9 cellular contexts compared by ENCODE assay signal in the genomic region with DNA sequence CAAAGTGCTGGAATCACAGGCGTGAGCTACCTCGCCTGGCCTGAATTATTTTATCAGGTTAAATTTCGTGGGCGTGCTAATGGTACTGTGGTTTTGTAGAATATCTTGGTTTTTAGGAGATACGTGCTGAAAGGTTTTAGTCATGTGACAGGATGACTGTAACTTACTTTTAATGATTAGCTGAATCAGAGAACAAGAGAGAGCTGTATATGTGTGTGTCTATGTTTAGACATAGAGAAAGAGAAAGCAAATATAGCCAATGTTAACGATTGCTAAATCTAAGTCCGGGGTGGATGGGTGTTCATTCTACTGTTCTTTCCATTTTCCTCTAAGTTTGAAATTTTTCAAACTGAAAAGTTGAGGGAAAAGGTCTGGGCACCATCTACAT. TPM values are rescaled to one million over a fixed set of nuclear protein-coding genes. Genes with fewer than 3 reads are reported as not detected.
DNase-seq lines count a peak whose midpoint lies in the region; ATAC-seq and TF ChIP-seq lines count a peak whose summit lies in the region.
"Had no signal": no experiment of that assay in that cellular context is flagged by ENCODE, and none has a peak within 500 bp of the region (broad histone marks: within the 10 kb centered on the region; RNA-seq: fewer than 3 reads in every experiment).

No MANE protein-coding gene starts in this region.

- peaks cover 29 to 35% of the 10 kb centered on the region in 2 experiments for H3K36me3 ChIP-seq in SK-N-SH (replicated peaks in 1 of 2; ENCODE audit: control insufficient read depth in 1 of 2, insufficient read depth in 2 of 2, low read length in 1 of 2)
- peaks cover 6 to 80% (median 67%) of the 10 kb centered on the region in 5 donors for H3K36me3 ChIP-seq in subcutaneous abdominal adipose tissue (ENCODE audit: control insufficient read depth in 5 of 5, insufficient read depth in 5 of 5, low read length in 5 of 5)
- H3K36me3 ChIP-seq in WERI-Rb-1 = peaks cover 55% of the 10 kb centered on the region

- H2BK15ac ChIP-seq in H9 (ENCODE audit: low read depth, low read length) = no peak overlapping the region

- no peaks in the 10 kb centered on the region for H3K9me2 ChIP-seq in SK-N-SH

- no peak overlapping the region for H2BK12ac ChIP-seq in H9 (ENCODE audit: insufficient read length, low read depth, low read length)

- no peak overlapping the region for H2AFZ ChIP-seq in SK-N-SH (ENCODE audit: low read depth)
- no peak overlapping the region for H2AFZ ChIP-seq in H9 (ENCODE audit: low read length)

- H4K20me1 ChIP-seq in SK-N-SH (ENCODE audit: insufficient read depth) (no peaks in the 10 kb centered on the region), H9 (ENCODE audit: control insufficient read depth, insufficient read depth, insufficient read length) (no peaks in the 10 kb centered on the region)

- H2AK5ac ChIP-seq in H9 (ENCODE audit: insufficient read length, low read length) = no peak overlapping the region

- TF ChIP-seq EP300 in SK-N-SH (IDR thresholded peaks at IDR 0.05; ENCODE audit: borderline replicate concordance in 1 of 2, low read depth in 1 of 2, low read length in 1 of 2) = no peak

- peaks cover 68% of the 10 kb centered on the region for H3K36me3 Mint-ChIP-seq in activated CD8-positive, alpha-beta T cell treated with anti-CD3 and anti-CD28 coated beads, Interleukin-2, amount 10 ng/mL, durations not matched to agents 7 days and 5 days (ENCODE audit: low read depth)
- H3K36me3 Mint-ChIP-seq in immature natural killer cell = peaks cover 4 to 50% (median 26%) of the 10 kb centered on the region in 3 donors
- H3K36me3 Mint-ChIP-seq in H9 (ENCODE audit: insufficient read depth in 1 of 3, low read depth in 3 of 3) = peaks cover 4 to 21% (median 17%) of the 10 kb centered on the region in 3 experiments; a peak in 6 of 7 replicates

- peak overlapping the region; percentile 51 for H3K27ac Mint-ChIP-seq in activated CD8-positive, alpha-beta T cell treated with anti-CD3 and anti-CD28 coated beads, Interleukin-2, amount 10 ng/mL, durations not matched to agents 7 days and 5 days
- H3K27ac Mint-ChIP-seq in immature natural killer cell (peak overlapping the region in 4 of 6 donors; percentile 29 to 85 (median 38)), H9 (peak overlapping the region in 1 of 3 experiments; percentile 5; a peak in 1 of 7 replicates)

- DNase-seq in SK-N-SH = no peak
- DNase-seq in activated CD8-positive, alpha-beta T cell treated with anti-CD3 and anti-CD28 coated beads, Interleukin-2, amount 10 ng/mL, durations not matched to agents 7 days and 5 days = no peak
- DNase-seq in immature natural killer cell = no peak
- DNase-seq in AG08396 (ENCODE audit: low spot score) = no peak
- no peak for DNase-seq in WERI-Rb-1
- DNase-seq in H9 = no peak
- DNase-seq: NCI-H2081 treated with DMSO at 0.1 percent for 48 hours had no signal

- H3K18ac ChIP-seq in H9 (ENCODE audit: insufficient read length, low read depth, low read length) = no peak overlapping the region

- no peak overlapping the region for H3K23ac ChIP-seq in H9 (ENCODE audit: insufficient read length, low read depth, low read length)

- H4K5ac ChIP-seq in H9 (ENCODE audit: insufficient read length, low read depth, low read length) = no peak overlapping the region

- H3K56ac ChIP-seq in H9 (ENCODE audit: insufficient read length, low read depth, low read length) = no peak overlapping the region

- TF ChIP-seq CTCF in SK-N-SH (IDR thresholded peaks at IDR 0.05) = no peak
- no peak for TF ChIP-seq CTCF in WERI-Rb-1 (IDR thresholded peaks at IDR 0.05; ENCODE audit: low read depth, low read length)
- TF ChIP-seq CTCF in H9 (conservative IDR thresholded peaks at IDR 0.05) = no peak

- no peaks in the 10 kb centered on the region for H3K79me2 ChIP-seq in SK-N-SH (ENCODE audit: insufficient read depth)
- no peaks in the 10 kb centered on the region for H3K79me2 ChIP-seq in H9 (ENCODE audit: insufficient read depth, low read length)

- no peak for TF ChIP-seq RAD21 in SK-N-SH (IDR thresholded peaks at IDR 0.05; ENCODE audit: low read length)

- no peak overlapping the region for H2BK20ac ChIP-seq in H9 (ENCODE audit: low read depth, low read length, poor library complexity, severe bottlenecking)

- H3K4me1 ChIP-seq in SK-N-SH (ENCODE audit: control insufficient read depth in 1 of 2, insufficient read depth in 2 of 2, low read depth in 1 of 2, low read length in 1 of 2) = peaks cover 4 to 33% of the 10 kb centered on the region in 2 experiments; a peak in 3 of 4 replicates
- peaks cover 29 to 67% (median 53%) of the 10 kb centered on the region in 5 donors for H3K4me1 ChIP-seq in subcutaneous abdominal adipose tissue (ENCODE audit: control insufficient read depth in 5 of 5, insufficient read depth in 5 of 5, low read length in 5 of 5)
- H3K4me1 ChIP-seq in H9 (ENCODE audit: insufficient read depth, low read length) = peaks cover 6% of the 10 kb centered on the region; the same call in 1 of the 2 replicates

- H3K9ac ChIP-seq in SK-N-SH = no peak overlapping the region; the same call in 1 of the 2 replicates
- peak overlapping the region in 4 of 5 donors; percentile 70 to 84 (median 75) for H3K9ac ChIP-seq in subcutaneous abdominal adipose tissue (ENCODE audit: low read length in 5 of 5)
- no peak overlapping the region for H3K9ac ChIP-seq in H9 (ENCODE audit: extremely low read depth, insufficient read length, low read length)

- H3T11ph ChIP-seq in H9 (ENCODE audit: low read length) = no peak overlapping the region

- H3K14ac ChIP-seq in H9 (ENCODE audit: insufficient read depth, low read length) = no peak overlapping the region

- H3K4ac ChIP-seq in H9 (ENCODE audit: low read depth, low read length) = no peak overlapping the region

- H3K9me3 ChIP-seq in SK-N-SH (no peaks in the 10 kb centered on the region), subcutaneous abdominal adipose tissue (ENCODE audit: control insufficient read depth in 5 of 5, low read length in 5 of 5) (no peaks in the 10 kb centered on the region), WERI-Rb-1 (ENCODE audit: severe bottlenecking) (no peaks in the 10 kb centered on the region), H9 (ENCODE audit: control insufficient read depth, low read depth, low read length) (no peaks in the 10 kb centered on the region)

- H3K4me2 ChIP-seq in SK-N-SH = peak overlapping the region; percentile 41; the same call in 1 of the 2 replicates
- H3K4me2 ChIP-seq in H9 (ENCODE audit: insufficient read depth, insufficient read length, low read length) = no peak overlapping the region

- H3K9me3 Mint-ChIP-seq in activated CD8-positive, alpha-beta T cell treated with anti-CD3 and anti-CD28 coated beads, Interleukin-2, amount 10 ng/mL, durations not matched to agents 7 days and 5 days (ENCODE audit: insufficient read depth) = no peaks in the 10 kb centered on the region
- H3K9me3 Mint-ChIP-seq in immature natural killer cell = no peaks in the 10 kb centered on the region
- H3K9me3 Mint-ChIP-seq in H9 = no peaks in the 10 kb centered on the region

- H3K27ac ChIP-seq in SK-N-SH (ENCODE audit: low read depth in 2 of 2, low read length in 1 of 2) (peak overlapping the region; percentile 62 to 71), subcutaneous abdominal adipose tissue (ENCODE audit: low read depth, low read length) (peak overlapping the region; percentile 97), WERI-Rb-1 (no peak overlapping the region), H9 (ENCODE audit: insufficient read length, low read depth, low read length) (no peak overlapping the region)

- WGBS in SK-N-SH (ENCODE audit: low lambda C conversion rate) = 85% methylated on average over 7 of the region's 7 CpGs
- no CpG with 5 or more reads among the region's 7 CpGs for WGBS in H9 (ENCODE audit: extremely low coverage, insufficient read length, low lambda C conversion rate)

- H3K27me3 Mint-ChIP-seq in activated CD8-positive, alpha-beta T cell treated with anti-CD3 and anti-CD28 coated beads, Interleukin-2, amount 10 ng/mL, durations not matched to agents 7 days and 5 days (ENCODE audit: low read depth) = no peaks in the 10 kb centered on the region
- peaks cover 0 to 7% (median 0%) of the 10 kb centered on the region in 3 donors for H3K27me3 Mint-ChIP-seq in immature natural killer cell (ENCODE audit: low read depth in 3 of 3)
- H3K27me3 Mint-ChIP-seq in H9 (ENCODE audit: low read depth) = peaks cover 3% of the 10 kb centered on the region; the same call in 1 of the 2 replicates

- H3K4me3 Mint-ChIP-seq in activated CD8-positive, alpha-beta T cell treated with anti-CD3 and anti-CD28 coated beads, Interleukin-2, amount 10 ng/mL, durations not matched to agents 7 days and 5 days = no peak overlapping the region
- H3K4me3 Mint-ChIP-seq in immature natural killer cell = no peak overlapping the region
- H3K4me3 Mint-ChIP-seq in H9 = no peak overlapping the region

- H3K23me2 ChIP-seq in H9 (ENCODE audit: insufficient read length, low read depth, low read length, poor library complexity, severe bottlenecking) = peaks cover 3% of the 10 kb centered on the region

- H3K4me3 ChIP-seq in SK-N-SH (ENCODE audit: low read depth in 2 of 2, low read length in 1 of 2) (no peak overlapping the region), subcutaneous abdominal adipose tissue (ENCODE audit: low read depth in 1 of 5, low read length in 5 of 5) (peak overlapping the region in 3 of 5 donors; percentile 8 to 40 (median 18)), WERI-Rb-1 (ENCODE audit: low read depth, low read length) (no peak overlapping the region)

- H2BK5ac ChIP-seq in H9 (ENCODE audit: insufficient read length, low read length) = no peak overlapping the region

- POLR2A ChIA-PET in SK-N-SH (lab: Yijun Ruan, JAX) = interaction anchor here (1.0 to 1.1 kb wide), 2 partner anchors 9 to 128 kb away, joined by 3 read pairs; partner anchors contain the start of genes PNMA1 and PTGR2
- POLR2A ChIA-PET in activated CD8-positive, alpha-beta T cell treated with anti-CD3 and anti-CD28 coated beads, Interleukin-2, amount 10 ng/mL, durations not matched to agents 7 days and 5 days (lab: Charles Lee) = no interaction called here

- no peak for ATAC-seq in SK-N-SH treated with all-trans-retinoic acid at 6 μM for 48 hours
- no peak for ATAC-seq in activated CD8-positive, alpha-beta T cell treated with anti-CD3 and anti-CD28 coated beads, Interleukin-2, amount 10 ng/mL, durations not matched to agents 7 days and 5 days

- H3F3A ChIP-seq in SK-N-SH (replicated peaks; ENCODE audit: insufficient read depth) = peaks cover 7% of the 10 kb centered on the region

- peaks cover 24% of the 10 kb centered on the region for H3K4me1 Mint-ChIP-seq in activated CD8-positive, alpha-beta T cell treated with anti-CD3 and anti-CD28 coated beads, Interleukin-2, amount 10 ng/mL, durations not matched to agents 7 days and 5 days (ENCODE audit: low read depth)
- H3K4me1 Mint-ChIP-seq in immature natural killer cell = peaks cover 2 to 3% of the 10 kb centered on the region in 2 donors
- peaks cover 52 to 55% of the 10 kb centered on the region in 2 experiments for H3K4me1 Mint-ChIP-seq in H9

- no peak overlapping the region for H4K91ac ChIP-seq in H9 (ENCODE audit: insufficient read length, low read depth, low read length)

- H3K79me1 ChIP-seq in H9 (ENCODE audit: insufficient read depth, low read depth, low read length, poor library complexity, severe bottlenecking) = no peaks in the 10 kb centered on the region

- H3K27me3 ChIP-seq in SK-N-SH (ENCODE audit: insufficient read depth) (no peaks in the 10 kb centered on the region), subcutaneous abdominal adipose tissue (ENCODE audit: control insufficient read depth in 5 of 5, insufficient read depth in 4 of 5, low read length in 5 of 5) (no peaks in the 10 kb centered on the region), WERI-Rb-1 (ENCODE audit: insufficient read depth, low read depth, severe bottlenecking) (no peaks in the 10 kb centered on the region), H9 (ENCODE audit: insufficient read depth, low read length) (no peaks in the 10 kb centered on the region)

- H4K8ac ChIP-seq in H9 (replicated peaks; ENCODE audit: insufficient read length, low read depth, low read length) = no peak overlapping the region

- CTCF ChIA-PET in SK-N-SH (lab: Yijun Ruan, JAX) = interaction anchor here (1.4 kb wide), 2 partner anchors 34 to 102 kb away, joined by 3 to 4 read pairs; no protein-coding TSS in a partner anchor
- CTCF ChIA-PET in activated CD8-positive, alpha-beta T cell treated with anti-CD3 and anti-CD28 coated beads, Interleukin-2, amount 10 ng/mL, durations not matched to agents 7 days and 5 days (lab: Charles Lee) = interaction anchor here (0.9 to 1.4 kb wide), 6 partner anchors 11 to 106 kb away, joined by 3 to 5 read pairs (median 4); no protein-coding TSS in a partner anchor

- H2BK120ac ChIP-seq in H9 (ENCODE audit: low read depth, low read length, poor library complexity, severe bottlenecking) = no peak overlapping the region

RNA-seq across cellular contexts. Expression of gene PNMA1, which starts 9.2 kb away (rescaled TPM):
- polyA plus RNA-seq in SK-N-SH (2012; rRNA removed) (19.5 and 31.5 TPM in 2 replicates), immature natural killer cell (10 to 100 TPM; 19.6 to 39.2 (median 23.8) TPM)
- 40.3 and 44.6 TPM in 2 replicates for polyA plus RNA-seq in SK-N-SH (2012; cell fraction: cytosol; rRNA removed)
- 28.6 and 29.8 TPM in 2 replicates for polyA plus RNA-seq in SK-N-SH (2012; cell fraction: nucleus; rRNA removed)
- total RNA-seq in activated CD8-positive, alpha-beta T cell treated with anti-CD3 and anti-CD28 coated beads, Interleukin-2, amount 10 ng/mL, durations not matched to agents 7 days and 5 days = 10 to 100 TPM; 24.4 to 25.6 TPM
- 56.1 and 58.0 TPM in 2 replicates for total RNA-seq in H9 (2021)

Comparison
In these comparisons a context has a peak if more than half of its experiments do, and no peak if none do; other contexts are left out.
1. H3K27ac ChIP-seq: peak in SK-N-SH (2 of 2) and subcutaneous abdominal adipose tissue (single experiment); none in WERI-Rb-1 (single experiment) and H9 (single experiment).
2. H3K4me3 ChIP-seq: peak in subcutaneous abdominal adipose tissue (3 of 5); none in SK-N-SH (0 of 2) and WERI-Rb-1 (single experiment).
3. H3K9ac ChIP-seq: peak in subcutaneous abdominal adipose tissue (4 of 5); none in SK-N-SH (single experiment) and H9 (single experiment).